ENCODE assay signal across 8 cellular contexts in genomic region chr6:57317060-57317943, GRCh38. TPM values are rescaled to one million over a fixed set of nuclear protein-coding genes. Genes with fewer than 3 reads are reported as not detected.
A peak's percentile ranks its signal among the peaks of the same experiment; 100 is the strongest.
DNase-seq lines count a peak whose midpoint lies in the region; ATAC-seq and TF ChIP-seq lines count a peak whose summit lies in the region.

A gene with protein sequence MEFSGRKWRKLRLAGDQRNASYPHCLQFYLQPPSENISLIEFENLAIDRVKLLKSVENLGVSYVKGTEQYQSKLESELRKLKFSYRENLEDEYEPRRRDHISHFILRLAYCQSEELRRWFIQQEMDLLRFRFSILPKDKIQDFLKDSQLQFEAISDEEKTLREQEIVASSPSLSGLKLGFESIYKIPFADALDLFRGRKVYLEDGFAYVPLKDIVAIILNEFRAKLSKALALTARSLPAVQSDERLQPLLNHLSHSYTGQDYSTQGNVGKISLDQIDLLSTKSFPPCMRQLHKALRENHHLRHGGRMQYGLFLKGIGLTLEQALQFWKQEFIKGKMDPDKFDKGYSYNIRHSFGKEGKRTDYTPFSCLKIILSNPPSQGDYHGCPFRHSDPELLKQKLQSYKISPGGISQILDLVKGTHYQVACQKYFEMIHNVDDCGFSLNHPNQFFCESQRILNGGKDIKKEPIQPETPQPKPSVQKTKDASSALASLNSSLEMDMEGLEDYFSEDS (plus strand): TSS chr6:57317630. CDS start chr6:57318446, 816 bp downstream.

- H3K4me1 ChIP-seq in PC-9 (replicated peaks; ENCODE audit: insufficient read depth) (peaks cover 22% of the 10 kb centered on the region), mucosa of stomach (ENCODE audit: control insufficient read depth, insufficient read depth, low read length) (no peaks in the 10 kb centered on the region)

- H3K36me3 Mint-ChIP-seq in activated T-cell treated with anti-CD3 and anti-CD28 coated beads, Interleukin-2, amount 50 U/mL, for 24 hours (ENCODE audit: low read depth): peaks cover 50% of the 10 kb centered on the region

- H3K36me3 ChIP-seq in PC-9 (ENCODE audit: low read depth): no peaks in the 10 kb centered on the region
- no peaks in the 10 kb centered on the region for H3K36me3 ChIP-seq in mucosa of stomach (ENCODE audit: control insufficient read depth, insufficient read depth, low read length)

- H3K9me2 ChIP-seq in PC-9 (ENCODE audit: insufficient read depth): no peaks in the 10 kb centered on the region

- intact Hi-C loops in PC-9 (cut with micrococcal nuclease; ENCODE audit: unreplicated experiment): loop anchor here (2.0 to 10.0 kb wide), 4 partner anchors 465 to 959 kb away; no protein-coding TSS in a partner anchor

- no peak for TF ChIP-seq CTCF in PC-9 (conservative IDR thresholded peaks at IDR 0.05)

- peak within 1 kb of the TSS; percentile 97 for H3K27ac Mint-ChIP-seq in activated T-cell treated with anti-CD3 and anti-CD28 coated beads, Interleukin-2, amount 50 U/mL, for 24 hours

- peak; percentile 76 for DNase-seq in DMS153 treated with DMSO at 0.1 percent for 48 hours (lab: John Stamatoyannopoulos, UW; ENCODE audit: unreplicated experiment)
- DNase-seq in Jurkat, Clone E6-1 (ENCODE audit: low read depth, low spot score): peak; percentile 85
- peak; percentile 75 to 84 for DNase-seq in PC-9
- peak; percentile 86 for DNase-seq in activated T-cell treated with anti-CD3 and anti-CD28 coated beads, Interleukin-2, amount 50 U/mL, for 24 hours
- DNase-seq in stimulated activated CD8-positive, alpha-beta memory T cell treated with anti-CD3 and anti-CD28 coated beads, Interleukin-4, amount 100 ng/mL, for 48 hours: peak; percentile 88

- TSS peak; percentile 77 for BruUV-seq in PC-9 (replicated peaks; lab: Mats Ljungman, UMichigan)

- no peaks in the 10 kb centered on the region for H3K27me3 Mint-ChIP-seq in activated T-cell treated with anti-CD3 and anti-CD28 coated beads, Interleukin-2, amount 50 U/mL, for 24 hours

- H3K4me3 ChIP-seq in Jurkat, Clone E6-1 (ENCODE audit: low read length): peak within 1 kb of the TSS; percentile 99
- H3K4me3 ChIP-seq in PC-9 (peak within 1 kb of the TSS; percentile 90), mucosa of stomach (ENCODE audit: low read length) (peak within 1 kb of the TSS; percentile 85)

- peak within 1 kb of the TSS; percentile 97 for H3K4me3 Mint-ChIP-seq in activated T-cell treated with anti-CD3 and anti-CD28 coated beads, Interleukin-2, amount 50 U/mL, for 24 hours

- H3F3A ChIP-seq in PC-9 (ENCODE audit: insufficient read depth, low read depth): peaks cover 13% of the 10 kb centered on the region; the same call in 1 of the 2 replicates

- CTCF ChIA-PET in PC-9 (lab: Charles Lee): interaction anchor here (1.9 to 2.1 kb wide), 3 partner anchors 50 to 414 kb away, joined by 8 to 11 read pairs (median 9); no protein-coding TSS in a partner anchor

- H3K79me2 ChIP-seq in PC-9 (ENCODE audit: low read depth): peaks cover 20% of the 10 kb centered on the region

- H3K9ac ChIP-seq in mucosa of stomach (ENCODE audit: low read length): peak within 1 kb of the TSS; percentile 83

- peak; percentile 86 for ATAC-seq in GM21619 (IDR thresholded peaks at IDR 0.05; ENCODE audit: unreplicated experiment)
- peak; percentile 92 for ATAC-seq in esophagus mucosa

- POLR2A ChIA-PET in PC-9 (lab: Charles Lee; ENCODE audit: unreplicated experiment): interaction anchor here (0.6 to 0.7 kb wide), 2 partner anchors 31 to 75 kb away, joined by 3 read pairs; no protein-coding TSS in a partner anchor

- H3K9me3 ChIP-seq in PC-9 (ENCODE audit: insufficient read depth, low read depth): no peaks in the 10 kb centered on the region
- no peaks in the 10 kb centered on the region for H3K9me3 ChIP-seq in mucosa of stomach (ENCODE audit: control insufficient read depth, low read length)

- 0 out of 2 replicates have a peak within 1 kb of the TSS, but pooled peaks have one; percentile 1 for H3K27ac ChIP-seq in PC-9

- peaks cover 4% of the 10 kb centered on the region for H3K9me3 Mint-ChIP-seq in activated T-cell treated with anti-CD3 and anti-CD28 coated beads, Interleukin-2, amount 50 U/mL, for 24 hours

- no peaks in the 10 kb centered on the region for H3K27me3 ChIP-seq in PC-9 (ENCODE audit: insufficient read depth, low read depth)
- no peaks in the 10 kb centered on the region for H3K27me3 ChIP-seq in mucosa of stomach (ENCODE audit: control insufficient read depth, insufficient read depth, low read length)

- no peaks in the 10 kb centered on the region for H4K20me1 ChIP-seq in PC-9 (ENCODE audit: insufficient read depth)

- peak within 1 kb of the TSS; percentile 86 for H3K4me2 ChIP-seq in PC-9

- H2AFZ ChIP-seq in PC-9: peak within 1 kb of the TSS; percentile 93

- peaks cover 55% of the 10 kb centered on the region for H3K4me1 Mint-ChIP-seq in activated T-cell treated with anti-CD3 and anti-CD28 coated beads, Interleukin-2, amount 50 U/mL, for 24 hours (ENCODE audit: low read depth)

RNA-seq across cellular contexts. Expression of the gene that starts here (rescaled TPM):
- polyA plus RNA-seq in Jurkat, Clone E6-1 (2012; ENCODE audit: insufficient read depth, insufficient read length): 33.0 TPM
- total RNA-seq in PC-9 (2021) (26.5 and 33.3 TPM in 2 replicates), esophagus mucosa (6.1 TPM)

Comparison
In these comparisons a context has a peak if more than half of its experiments do, and no peak if none do; other contexts are left out.
1. Peak in every context shown above with its lines: DNase-seq, ATAC-seq, H3K4me3 ChIP-seq and H3K27ac ChIP-seq.